ENCODE assay signal across 16 cellular contexts in genomic region chr1:165905853-165906252, GRCh38.
DNase-seq lines count a peak whose midpoint lies in the region; ATAC-seq, FAIRE-seq and TF ChIP-seq lines count a peak whose summit lies in the region.
"Had no signal": no experiment of that assay in that cellular context is flagged by ENCODE, and none has a peak within 500 bp of the region (broad histone marks: within the 10 kb centered on the region; RNA-seq: fewer than 3 reads in every experiment).

No MANE protein-coding gene starts in this region.

- H3K27ac Mint-ChIP-seq in activated CD4-positive, alpha-beta T cell treated with anti-CD3 and anti-CD28 coated beads, Interleukin-2, amount 10 ng/mL, durations not matched to agents 7 days and 5 days = peak overlapping the region; percentile 50
- no peak overlapping the region for H3K27ac Mint-ChIP-seq in activated CD4-positive, alpha-beta T cell treated with anti-CD3 and anti-CD28 coated beads for 36 hours
- no peak overlapping the region for H3K27ac Mint-ChIP-seq in activated naive CD8-positive, alpha-beta T cell treated with anti-CD3 and anti-CD28 coated beads, Interleukin-2, amount 50 U/mL, for 24 hours
- H3K27ac Mint-ChIP-seq: B cell had no signal

- no peak for ATAC-seq in activated CD4-positive, alpha-beta T cell treated with anti-CD3 and anti-CD28 coated beads for 36 hours
- no peak for ATAC-seq in HepG2
- no peak for ATAC-seq in right lobe of liver
- ATAC-seq in activated naive CD8-positive, alpha-beta T cell treated with anti-CD3 and anti-CD28 coated beads, Interleukin-2, amount 50 U/mL, for 24 hours = peak; percentile 41

- no peak overlapping the region for H3K4me2 ChIP-seq in HepG2 (ENCODE audit: low read depth, low read length)

- H3K27me3 ChIP-seq in HepG2 (ENCODE audit: control insufficient read depth in 1 of 2, insufficient read depth in 2 of 2, low read length in 2 of 2) = no peaks in the 10 kb centered on the region
- no peaks in the 10 kb centered on the region for H3K27me3 ChIP-seq in right lobe of liver
- no peaks in the 10 kb centered on the region for H3K27me3 ChIP-seq in stomach

- H3K27ac ChIP-seq in HepG2 (ENCODE audit: extremely low read length, insufficient read depth, low read length) (peak overlapping the region; percentile 84), right lobe of liver (no peak overlapping the region), stomach (no peak overlapping the region)
- H3K27ac ChIP-seq: GM23248 had no signal

- H4K20me1 ChIP-seq in HepG2 (ENCODE audit: insufficient read depth, low read length) = no peaks in the 10 kb centered on the region

- H3K4me1 ChIP-seq in HepG2 (ENCODE audit: insufficient read depth, low read length) (peaks cover 82% of the 10 kb centered on the region), right lobe of liver (peaks cover 0 to 19% (median 4%) of the 10 kb centered on the region in 4 donors), stomach (peaks cover 8 to 40% (median 18%) of the 10 kb centered on the region in 4 donors)

- H3K79me2 ChIP-seq in HepG2 (ENCODE audit: insufficient read depth, low read length) = peaks cover 3% of the 10 kb centered on the region

- no peaks in the 10 kb centered on the region for H3K9me3 ChIP-seq in HepG2 (ENCODE audit: low read length)
- H3K9me3 ChIP-seq in right lobe of liver = no peaks in the 10 kb centered on the region
- no peaks in the 10 kb centered on the region for H3K9me3 ChIP-seq in stomach

- in situ Hi-C loops in HepG2 (cut with HindIII; ENCODE audit: extremely low pct_ligation_motif_present, low pct_unique_long_range_greater_than_20kb) = loop anchor here (5.0 to 25.0 kb wide), 2 partner anchors 79 to 494 kb away; partner anchors contain the start of gene UCK2

- POLR2A ChIA-PET in activated CD4-positive, alpha-beta T cell treated with anti-CD3 and anti-CD28 coated beads, Interleukin-2, amount 10 ng/mL, durations not matched to agents 7 days and 5 days (lab: Charles Lee) = no interaction called here
- POLR2A ChIA-PET in activated CD4-positive, alpha-beta T cell treated with anti-CD3 and anti-CD28 coated beads for 36 hours (lab: Charles Lee) = no interaction called here
- POLR2A ChIA-PET in HepG2 (lab: Yijun Ruan, JAX) = no interaction called here

- no peak for TF ChIP-seq RAD21 in HepG2 (CRISPR knock-in tag; IDR thresholded peaks at IDR 0.05)

- H3K4me3 ChIP-seq in HepG2 (replicated peaks in 1 of 3; ENCODE audit: insufficient read depth in 1 of 3, low read depth in 2 of 3, low read length in 3 of 3) = no peak overlapping the region
- H3K4me3 ChIP-seq in right lobe of liver = no peak overlapping the region
- no peak overlapping the region for H3K4me3 ChIP-seq in stomach
- H3K4me3 ChIP-seq: GM23248 had no signal

- H3K36me3 ChIP-seq in HepG2 (replicated peaks in 1 of 2; ENCODE audit: control insufficient read depth in 1 of 2, insufficient read depth in 2 of 2, low read length in 2 of 2) (peaks cover 19 to 61% of the 10 kb centered on the region in 2 experiments), right lobe of liver (peaks cover 0 to 4% (median 0%) of the 10 kb centered on the region in 4 donors), stomach (peaks cover 27 to 71% (median 58%) of the 10 kb centered on the region in 4 donors)

- no peaks in the 10 kb centered on the region for H3K36me3 Mint-ChIP-seq in activated CD4-positive, alpha-beta T cell treated with anti-CD3 and anti-CD28 coated beads, Interleukin-2, amount 10 ng/mL, durations not matched to agents 7 days and 5 days (ENCODE audit: low read depth)
- H3K36me3 Mint-ChIP-seq in activated CD4-positive, alpha-beta T cell treated with anti-CD3 and anti-CD28 coated beads for 36 hours (ENCODE audit: low read depth) = peaks cover 42% of the 10 kb centered on the region
- H3K36me3 Mint-ChIP-seq in activated naive CD8-positive, alpha-beta T cell treated with anti-CD3 and anti-CD28 coated beads, Interleukin-2, amount 50 U/mL, for 24 hours (ENCODE audit: low read depth) = peaks cover 42% of the 10 kb centered on the region
- H3K36me3 Mint-ChIP-seq: CD4-positive, alpha-beta memory T cell had no signal

- TF ChIP-seq POLR2A in HepG2 (IDR thresholded peaks at IDR 0.05; ENCODE audit: insufficient read depth in 1 of 2, low read depth in 2 of 2, low read length in 2 of 2) (no peak), right lobe of liver (IDR thresholded peaks at IDR 0.05) (no peak), stomach (IDR thresholded peaks at IDR 0.05) (no peak)

- FAIRE-seq in HepG2 (lab: Jason Lieb, UNC) = no peak
- FAIRE-seq: H54 had no signal

- H3K27me3 Mint-ChIP-seq in activated CD4-positive, alpha-beta T cell treated with anti-CD3 and anti-CD28 coated beads, Interleukin-2, amount 10 ng/mL, durations not matched to agents 7 days and 5 days = no peaks in the 10 kb centered on the region
- H3K27me3 Mint-ChIP-seq in activated CD4-positive, alpha-beta T cell treated with anti-CD3 and anti-CD28 coated beads for 36 hours = no peaks in the 10 kb centered on the region
- H3K27me3 Mint-ChIP-seq in activated naive CD8-positive, alpha-beta T cell treated with anti-CD3 and anti-CD28 coated beads, Interleukin-2, amount 50 U/mL, for 24 hours = no peaks in the 10 kb centered on the region
- H3K27me3 Mint-ChIP-seq: B cell; CD4-positive, alpha-beta memory T cell had no signal

- no peak for TF ChIP-seq EP300 in HepG2 (IDR thresholded peaks at IDR 0.05; ENCODE audit: low read depth in 2 of 2, low read length in 2 of 2)
- TF ChIP-seq EP300 in HepG2 (CRISPR knock-in tag; IDR thresholded peaks at IDR 0.05; ENCODE audit: borderline replicate concordance) = no peak
- TF ChIP-seq EP300 in stomach (IDR thresholded peaks at IDR 0.05) = no peak

- H3K4me3 Mint-ChIP-seq in activated CD4-positive, alpha-beta T cell treated with anti-CD3 and anti-CD28 coated beads, Interleukin-2, amount 10 ng/mL, durations not matched to agents 7 days and 5 days = no peak overlapping the region
- no peak overlapping the region for H3K4me3 Mint-ChIP-seq in activated CD4-positive, alpha-beta T cell treated with anti-CD3 and anti-CD28 coated beads for 36 hours
- no peak overlapping the region for H3K4me3 Mint-ChIP-seq in activated naive CD8-positive, alpha-beta T cell treated with anti-CD3 and anti-CD28 coated beads, Interleukin-2, amount 50 U/mL, for 24 hours
- H3K4me3 Mint-ChIP-seq: B cell; CD4-positive, alpha-beta memory T cell had no signal

- BruUV-seq in HepG2 (replicated peaks; lab: Mats Ljungman, UMichigan) = no TSS peak

- TF ChIP-seq CTCF in HepG2 (CRISPR knock-in tag; IDR thresholded peaks at IDR 0.05) = no peak
- TF ChIP-seq CTCF in right lobe of liver (IDR thresholded peaks at IDR 0.05) = no peak
- TF ChIP-seq CTCF in stomach (IDR thresholded peaks at IDR 0.05) = no peak

- CTCF ChIA-PET in activated CD4-positive, alpha-beta T cell treated with anti-CD3 and anti-CD28 coated beads, Interleukin-2, amount 10 ng/mL, durations not matched to agents 7 days and 5 days (lab: Charles Lee) = interaction anchor here (0.7 to 1.6 kb wide), 3 partner anchors 9 to 306 kb away, joined by 3 to 7 read pairs (median 4); no protein-coding TSS in a partner anchor
- CTCF ChIA-PET in activated CD4-positive, alpha-beta T cell treated with anti-CD3 and anti-CD28 coated beads for 36 hours (lab: Charles Lee) = no interaction called here
- CTCF ChIA-PET in HepG2 (lab: Yijun Ruan, JAX; ENCODE audit: low intra/inter-chr PET ratio, low total read pairs) = no interaction called here

- H3K4me1 Mint-ChIP-seq in activated CD4-positive, alpha-beta T cell treated with anti-CD3 and anti-CD28 coated beads, Interleukin-2, amount 10 ng/mL, durations not matched to agents 7 days and 5 days = peaks cover 8% of the 10 kb centered on the region
- no peaks in the 10 kb centered on the region for H3K4me1 Mint-ChIP-seq in activated CD4-positive, alpha-beta T cell treated with anti-CD3 and anti-CD28 coated beads for 36 hours
- H3K4me1 Mint-ChIP-seq in activated naive CD8-positive, alpha-beta T cell treated with anti-CD3 and anti-CD28 coated beads, Interleukin-2, amount 50 U/mL, for 24 hours = no peaks in the 10 kb centered on the region
- H3K4me1 Mint-ChIP-seq: B cell; CD4-positive, alpha-beta memory T cell had no signal

- intact Hi-C loops in activated CD4-positive, alpha-beta T cell treated with anti-CD3 and anti-CD28 coated beads for 36 hours (cut with DNase I, micrococcal nuclease) = no loop called here
- intact Hi-C loops in HepG2 (cut with micrococcal nuclease; ENCODE audit: unreplicated experiment) (no loop called here), right lobe of liver (cut with DNase I) (no loop called here), stomach (cut with DNase I; ENCODE audit: low total_unique reads) (no loop called here)

- no peaks in the 10 kb centered on the region for H3K9me3 Mint-ChIP-seq in activated CD4-positive, alpha-beta T cell treated with anti-CD3 and anti-CD28 coated beads, Interleukin-2, amount 10 ng/mL, durations not matched to agents 7 days and 5 days
- H3K9me3 Mint-ChIP-seq in activated CD4-positive, alpha-beta T cell treated with anti-CD3 and anti-CD28 coated beads for 36 hours (ENCODE audit: low read depth) = no peaks in the 10 kb centered on the region
- no peaks in the 10 kb centered on the region for H3K9me3 Mint-ChIP-seq in activated naive CD8-positive, alpha-beta T cell treated with anti-CD3 and anti-CD28 coated beads, Interleukin-2, amount 50 U/mL, for 24 hours
- H3K9me3 Mint-ChIP-seq: CD4-positive, alpha-beta memory T cell had no signal

- peak; percentile 10 for DNase-seq in activated CD4-positive, alpha-beta T cell treated with anti-CD3 and anti-CD28 coated beads, Interleukin-2, amount 10 ng/mL, durations not matched to agents 7 days and 5 days
- DNase-seq in activated CD4-positive, alpha-beta T cell treated with anti-CD3 and anti-CD28 coated beads for 36 hours = no peak
- DNase-seq in HepG2 (ENCODE audit: low spot score) = no peak
- no peak for DNase-seq in right lobe of liver
- no peak for DNase-seq in activated naive CD8-positive, alpha-beta T cell treated with anti-CD3 and anti-CD28 coated beads, Interleukin-2, amount 50 U/mL, for 24 hours
- DNase-seq in stomach = peak; percentile 9
- DNase-seq in inferior parietal cortex (ENCODE audit: extremely low spot score) = no peak
- DNase-seq in DMS79 (lab: John Stamatoyannopoulos, UW) = no peak
- DNase-seq: ACHN; C1 segment of cervical spinal cord; CD4-positive, alpha-beta memory T cell; DMS153; GF-D8; GM23248 had no signal

- no peak overlapping the region for H3K9ac ChIP-seq in HepG2 (ENCODE audit: insufficient read depth, low read depth, low read length)
- H3K9ac ChIP-seq: GM23248 had no signal

- WGBS in HepG2 (ENCODE audit: low lambda C conversion rate) = 87% methylated on average over 2 of the region's 3 CpGs
- 100% methylated on average over 1 of the region's 3 CpGs for WGBS in right lobe of liver (ENCODE audit: insufficient coverage, low coverage, low lambda C conversion rate, missing lambda C conversion rate)
- WGBS in stomach, 5 donors = 87 to 96% (median 93%) methylated on average over 3 of the region's 3 CpGs

- no peak overlapping the region for H2AFZ ChIP-seq in HepG2 (ENCODE audit: low read length)
- H2AFZ ChIP-seq: GM23248 had no signal

TF ChIP-seq in HepG2, 621 proteins besides CTCF, POLR2A, EP300 and RAD21 (continues in another document):
- TF ChIP-seq KAT7 (CRISPR knock-in tag; IDR thresholded peaks at IDR 0.05; ENCODE audit: borderline replicate concordance) (no peak), ERF (CRISPR knock-in tag; IDR thresholded peaks at IDR 0.05) (no peak), POGZ (CRISPR knock-in tag; IDR thresholded peaks at IDR 0.05) (no peak), POLR2AphosphoS2 (IDR thresholded peaks at IDR 0.05; ENCODE audit: low read depth, low read length) (no peak)

Comparison
In these comparisons a context has a peak if more than half of its experiments do, and no peak if none do; other contexts are left out.
1. DNase-seq: peak in activated CD4-positive, alpha-beta T cell treated with anti-CD3 and anti-CD28 coated beads, Interleukin-2, amount 10 ng/mL, durations not matched to agents 7 days and 5 days (single experiment) and stomach (single experiment); none in activated CD4-positive, alpha-beta T cell treated with anti-CD3 and anti-CD28 coated beads for 36 hours (single experiment), HepG2 (single experiment), right lobe of liver (0 of 3), activated naive CD8-positive, alpha-beta T cell treated with anti-CD3 and anti-CD28 coated beads, Interleukin-2, amount 50 U/mL, for 24 hours (single experiment), inferior parietal cortex (single experiment) and DMS79 (single experiment).